21 cellular contexts compared by ENCODE assay signal in the genomic region with DNA sequence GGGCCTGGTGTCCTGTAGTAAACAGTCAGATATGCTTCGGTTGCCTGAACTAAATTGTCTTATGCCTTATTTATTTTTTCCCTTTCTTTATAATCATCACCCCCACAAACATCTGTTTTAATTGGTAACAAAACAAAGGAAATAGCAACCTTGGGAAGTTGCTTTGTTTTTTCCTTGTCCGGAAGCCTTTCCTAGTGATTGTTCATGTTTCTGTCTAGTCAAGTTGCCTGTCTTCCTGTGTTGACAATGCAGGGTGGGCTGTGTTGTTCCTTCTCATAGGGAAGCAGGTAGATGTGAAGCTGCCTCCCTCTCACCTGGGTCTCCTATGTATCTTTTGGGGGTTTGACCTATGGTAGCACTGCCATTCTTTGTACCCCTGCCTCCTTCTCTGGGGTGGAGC. TPM values are rescaled to one million over a fixed set of nuclear protein-coding genes. Genes with fewer than 3 reads are reported as not detected.
DNase-seq lines count a peak whose midpoint lies in the region; ATAC-seq and TF ChIP-seq lines count a peak whose summit lies in the region.
"Had no signal": no experiment of that assay in that cellular context is flagged by ENCODE, and none has a peak within 500 bp of the region (broad histone marks: within the 10 kb centered on the region; RNA-seq: fewer than 3 reads in every experiment).

No MANE protein-coding gene starts in this region.

- H3K27me3 Mint-ChIP-seq in WTC11 (ENCODE audit: low read depth), result no peaks in the 10 kb centered on the region
- H3K27me3 Mint-ChIP-seq: memory B cell; naive B cell; stimulated activated naive B cell treated with anti-CD40 and anti-IgM and Interleukin-4, amounts not matched to agents 10 μg/mL and 1 μg/mL and 100 μg/mL, for 72 hours had no signal

- H3K9ac ChIP-seq in subcutaneous abdominal adipose tissue (ENCODE audit: low read length in 5 of 5), result peak overlapping the region in 2 of 5 donors; percentile 16 to 37

- H3K27ac ChIP-seq in right cardiac atrium (ENCODE audit: low read length) (no peak overlapping the region), left lung (peak overlapping the region; percentile 48 to 68), subcutaneous abdominal adipose tissue (ENCODE audit: low read depth, low read length) (peak overlapping the region; percentile 74)
- H3K27ac ChIP-seq: C4-2B, epithelial cell of prostate, pancreas, PC-9, thoracic aorta had no signal

- H3K27me3 ChIP-seq in right cardiac atrium (ENCODE audit: control insufficient read depth, insufficient read depth), result no peaks in the 10 kb centered on the region
- H3K27me3 ChIP-seq in left lung, result no peaks in the 10 kb centered on the region
- H3K27me3 ChIP-seq in subcutaneous abdominal adipose tissue (ENCODE audit: control insufficient read depth in 5 of 5, insufficient read depth in 4 of 5, low read length in 5 of 5), result no peaks in the 10 kb centered on the region
- H3K27me3 ChIP-seq: pancreas had no signal

- H3K9me3 ChIP-seq in right cardiac atrium (ENCODE audit: control insufficient read depth, low read length) (no peaks in the 10 kb centered on the region), left lung (no peaks in the 10 kb centered on the region), subcutaneous abdominal adipose tissue (ENCODE audit: control insufficient read depth in 5 of 5, low read length in 5 of 5) (no peaks in the 10 kb centered on the region)
- H3K9me3 ChIP-seq: pancreas, thoracic aorta had no signal

- ATAC-seq in Right ventricle myocardium inferior (no peak), right cardiac atrium (no peak), WTC11 (no peak), left lung (no peak), HG03159 (IDR thresholded peaks at IDR 0.05; ENCODE audit: unreplicated experiment) (no peak), GM19455 (IDR thresholded peaks at IDR 0.05; ENCODE audit: unreplicated experiment) (no peak)
- ATAC-seq: K562; pancreas; stimulated activated naive B cell treated with anti-CD40 and anti-IgM and Interleukin-4, amounts not matched to agents 10 μg/mL and 1 μg/mL and 100 μg/mL, for 72 hours had no signal

- no peaks in the 10 kb centered on the region for H3K9me3 Mint-ChIP-seq in WTC11
- H3K9me3 Mint-ChIP-seq: activated T-helper 1 cell treated with anti-CD3 and anti-CD28 coated beads, Interleukin-12 subunit alpha, Interleukin-12 subunit beta, Interleukin-2, Interleukin-4 antibody, amounts not matched to agents 30 ng/mL and 10 ng/mL and 1 ng/mL, durations not matched to agents 14 hours and 24 hours and 36 hours; memory B cell; naive B cell; stimulated activated naive B cell treated with anti-CD40 and anti-IgM and Interleukin-4, amounts not matched to agents 10 μg/mL and 1 μg/mL and 100 μg/mL, for 72 hours had no signal

- CTCF ChIA-PET in WTC11 (lab: Charles Lee), result no interaction called here

- DNase-seq in Right ventricle myocardium inferior (ENCODE audit: missing footprints) (peak; percentile 26), right cardiac atrium (no peak), WTC11 (ENCODE audit: low spot score) (no peak), left lung (no peak), LoVo (ENCODE audit: low spot score) (no peak)
- DNase-seq: activated CD4-positive, alpha-beta T cell treated with anti-CD3 and anti-CD28 coated beads, Interleukin-2, amount 50 U/mL, for 48 hours; DMS 273 treated with DMSO at 0.1 percent for 48 hours; GDM1; naive B cell; PC-9; stimulated activated naive B cell treated with anti-CD40 and anti-IgM and Interleukin-4, amounts not matched to agents 10 μg/mL and 1 μg/mL and 100 μg/mL, for 72 hours had no signal

- intact Hi-C loops in Right ventricle myocardium inferior (cut with DNase I), result no loop called here
- intact Hi-C loops in right cardiac atrium (cut with DNase I), result no loop called here
- intact Hi-C loops in left lung (cut with DNase I), result no loop called here

- peaks cover 28% of the 10 kb centered on the region for H3K4me1 ChIP-seq in right cardiac atrium (ENCODE audit: control insufficient read depth, insufficient read depth, low read length)
- peaks cover 14 to 77% of the 10 kb centered on the region in 2 donors for H3K4me1 ChIP-seq in left lung
- H3K4me1 ChIP-seq in subcutaneous abdominal adipose tissue (ENCODE audit: control insufficient read depth in 5 of 5, insufficient read depth in 5 of 5, low read length in 5 of 5), result peaks cover 10 to 60% (median 39%) of the 10 kb centered on the region in 5 donors

- TF ChIP-seq CTCF in WTC11 (IDR thresholded peaks at IDR 0.05), result no peak
- no peak for TF ChIP-seq CTCF in left lung (IDR thresholded peaks at IDR 0.05)

- no peak overlapping the region for H3K4me3 Mint-ChIP-seq in WTC11
- H3K4me3 Mint-ChIP-seq: activated T-helper 1 cell treated with anti-CD3 and anti-CD28 coated beads, Interleukin-12 subunit alpha, Interleukin-12 subunit beta, Interleukin-2, Interleukin-4 antibody, amounts not matched to agents 30 ng/mL and 10 ng/mL and 1 ng/mL, durations not matched to agents 14 hours and 24 hours and 36 hours; memory B cell; stimulated activated naive B cell treated with anti-CD40 and anti-IgM and Interleukin-4, amounts not matched to agents 10 μg/mL and 1 μg/mL and 100 μg/mL, for 72 hours had no signal

- H3K4me3 ChIP-seq in right cardiac atrium (ENCODE audit: low read length) (no peak overlapping the region), left lung (no peak overlapping the region), subcutaneous abdominal adipose tissue (ENCODE audit: low read depth in 1 of 5, low read length in 5 of 5) (no peak overlapping the region)
- H3K4me3 ChIP-seq: K562, pancreas, PC-9, thoracic aorta had no signal

- WGBS in right cardiac atrium, result 79% methylated on average over 2 of the region's 2 CpGs

- peak overlapping the region; percentile 93 for H3K27ac Mint-ChIP-seq in WTC11
- H3K27ac Mint-ChIP-seq: activated T-helper 1 cell treated with anti-CD3 and anti-CD28 coated beads, Interleukin-12 subunit alpha, Interleukin-12 subunit beta, Interleukin-2, Interleukin-4 antibody, amounts not matched to agents 30 ng/mL and 10 ng/mL and 1 ng/mL, durations not matched to agents 14 hours and 24 hours and 36 hours; memory B cell had no signal

- H3K36me3 ChIP-seq in left lung, result peaks cover 0 to 96% of the 10 kb centered on the region in 2 donors
- peaks cover 4 to 54% (median 51%) of the 10 kb centered on the region in 5 donors for H3K36me3 ChIP-seq in subcutaneous abdominal adipose tissue (ENCODE audit: control insufficient read depth in 5 of 5, insufficient read depth in 5 of 5, low read length in 5 of 5)

- POLR2A ChIA-PET in WTC11 (lab: Charles Lee), result no interaction called here

- peaks cover 11% of the 10 kb centered on the region for H3K4me1 Mint-ChIP-seq in WTC11

- H3K36me3 Mint-ChIP-seq in WTC11, result peaks cover 56% of the 10 kb centered on the region

TF ChIP-seq in WTC11, 78 proteins besides CTCF, POLR2A, EP300 and RAD21:
- no peak for TF ChIP-seq SMAD3 (CRISPR knock-in tag; IDR thresholded peaks at IDR 0.05; ENCODE audit: borderline replicate concordance)
- no peak for TF ChIP-seq EMX1 (CRISPR knock-in tag; IDR thresholded peaks at IDR 0.05)
- no peak for TF ChIP-seq FOXP1 (CRISPR knock-in tag; IDR thresholded peaks at IDR 0.05; ENCODE audit: borderline replicate concordance)
- no peak for TF ChIP-seq CREB1 (CRISPR knock-in tag; IDR thresholded peaks at IDR 0.05)
- TF ChIP-seq, protein P1, sequence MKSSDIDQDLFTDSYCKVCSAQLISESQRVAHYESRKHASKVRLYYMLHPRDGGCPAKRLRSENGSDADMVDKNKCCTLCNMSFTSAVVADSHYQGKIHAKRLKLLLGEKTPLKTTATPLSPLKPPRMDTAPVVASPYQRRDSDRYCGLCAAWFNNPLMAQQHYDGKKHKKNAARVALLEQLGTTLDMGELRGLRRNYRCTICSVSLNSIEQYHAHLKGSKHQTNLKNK (CRISPR knock-in tag; IDR thresholded peaks at IDR 0.05), result no peak
- TF ChIP-seq GRHL2 (CRISPR knock-in tag; IDR thresholded peaks at IDR 0.05; ENCODE audit: insufficient replicate concordance, severe bottlenecking), result no peak

RNA-seq across cellular contexts. Expression of a gene that starts 16.7 kb away (rescaled TPM):
- 16.7 TPM for total RNA-seq in Right ventricle myocardium inferior
- total RNA-seq in right cardiac atrium, result 10 to 100 TPM; 20.2 to 22.2 (median 20.8) TPM
- 13.9 TPM for polyA plus RNA-seq in right cardiac atrium
- 45.4 to 51.4 TPM (median 47.0 TPM) in 3 replicates for total RNA-seq in WTC11 (2021)
- 10 to 100 TPM; 63.4 to 83.6 TPM for total RNA-seq in left lung

RNA-seq across cellular contexts. Expression of a gene that starts 35.3 kb away (rescaled TPM):
- total RNA-seq in Right ventricle myocardium inferior, result 12.2 TPM
- total RNA-seq in right cardiac atrium, result 10 to 100 TPM in 3 of 4 donors, 1 to 10 TPM in 1; 6.6 to 51.2 (median 11.6) TPM
- polyA plus RNA-seq in right cardiac atrium, result 52.6 TPM
- total RNA-seq in WTC11 (2021), result 23.8 to 24.6 TPM (median 24.2 TPM) in 3 replicates
- 100 to 1,000 TPM in 1 of 2 donors, 10 to 100 TPM in 1; 60.7 to 110 TPM for total RNA-seq in left lung
